In the genomic region with DNA sequence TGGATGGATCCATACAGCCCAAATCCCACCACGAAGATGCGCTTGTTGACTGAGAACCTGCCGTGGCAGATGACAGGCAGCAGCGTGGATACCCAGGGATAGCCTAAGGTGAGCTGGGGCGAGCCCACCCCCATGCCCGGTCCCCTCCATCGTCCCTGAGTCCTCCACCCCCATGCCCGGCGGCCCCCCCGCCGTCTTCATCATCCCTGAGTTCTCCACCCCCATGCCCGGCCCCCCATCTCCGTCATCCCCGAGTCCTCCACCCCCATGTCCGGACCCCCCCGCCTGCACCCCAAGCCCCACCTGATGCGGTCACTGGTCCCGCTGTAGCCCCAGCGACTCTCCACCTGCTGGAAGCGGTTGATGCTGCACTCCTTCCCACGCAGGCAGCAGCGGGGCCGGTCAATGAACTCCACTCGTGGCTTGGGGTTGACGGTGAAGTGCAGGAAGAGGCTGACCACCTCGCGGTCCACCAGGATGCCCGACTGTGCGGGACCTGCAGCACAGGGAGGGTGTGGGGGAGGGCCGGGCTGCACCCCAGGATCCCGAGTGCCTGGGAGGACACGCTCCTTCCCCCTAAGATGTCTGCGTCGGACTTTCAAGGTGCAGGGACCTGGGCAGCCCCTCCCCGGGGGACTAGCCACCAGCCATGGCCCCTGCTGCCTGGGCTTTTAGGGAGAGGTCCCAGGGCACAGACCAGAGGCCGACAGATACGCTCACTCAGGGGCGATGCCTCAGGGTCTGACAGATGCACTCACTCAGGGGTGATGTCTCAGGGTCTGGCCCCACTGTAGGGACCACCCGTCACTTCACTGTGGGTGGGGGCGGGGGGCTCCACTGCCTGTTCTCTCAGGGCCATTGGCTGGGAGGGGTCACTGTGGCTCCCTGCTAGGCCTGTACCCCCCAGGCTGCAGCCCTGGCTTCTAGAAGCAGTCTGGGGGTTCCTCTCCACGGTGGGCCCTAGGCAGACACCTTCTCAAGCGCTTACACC, we compare ENCODE assay signal across 24 cellular contexts. TPM values are rescaled to one million over a fixed set of nuclear protein-coding genes. Genes with fewer than 3 reads are reported as not detected.
DNase-seq lines count a peak whose midpoint lies in the region; ATAC-seq, FAIRE-seq and TF ChIP-seq lines count a peak whose summit lies in the region.
"Had no signal": no experiment of that assay in that cellular context is flagged by ENCODE, and none has a peak within 500 bp of the region (broad histone marks: within the 10 kb centered on the region; RNA-seq: fewer than 3 reads in every experiment).

No MANE protein-coding gene starts in this region.

- H3K9me3 ChIP-seq in GM12878 (replicated peaks; ENCODE audit: control insufficient read depth, insufficient read depth, low read length) (no peaks in the 10 kb centered on the region), HepG2 (ENCODE audit: low read length) (no peaks in the 10 kb centered on the region), colonic mucosa (no peaks in the 10 kb centered on the region)
- H3K9me3 ChIP-seq: esophagus muscularis mucosa, right atrium auricular region had no signal

- no TSS peak for BruUV-seq in GM12878 (replicated peaks; lab: Mats Ljungman, UMichigan)
- no TSS peak for BruUV-seq in HepG2 (replicated peaks; lab: Mats Ljungman, UMichigan)

- SMC1A ChIA-PET in GM12878 (lab: Charles Lee; ENCODE audit: uncharacterized antibody, unreplicated experiment), result no interaction called here

- H3K4me2 ChIP-seq in GM12878 (ENCODE audit: control insufficient read depth, insufficient read depth) (no peak overlapping the region), HepG2 (ENCODE audit: low read depth, low read length) (no peak overlapping the region)

- intact Hi-C loops in GM12878 (cut with micrococcal nuclease; ENCODE audit: unreplicated experiment), result no loop called here
- intact Hi-C loops in HepG2 (cut with micrococcal nuclease; ENCODE audit: unreplicated experiment), result no loop called here
- intact Hi-C loops in colonic mucosa (cut with DNase I), result no loop called here

- no peak for TF ChIP-seq CTCF in GM12878 (IDR thresholded peaks at IDR 0.05 in 2 of 3, conservative IDR thresholded peaks at IDR 0.05 in 1 of 3; ENCODE audit: control insufficient read depth in 2 of 3, extremely low read depth in 1 of 3, insufficient read depth in 1 of 3, low read depth in 3 of 3, low read length in 3 of 3)
- TF ChIP-seq CTCF in HepG2 (CRISPR knock-in tag; IDR thresholded peaks at IDR 0.05), result peak; percentile 18; the same call in 1 of the 2 replicates
- TF ChIP-seq CTCF in colonic mucosa (IDR thresholded peaks at IDR 0.05), result no peak

- H3K27ac Mint-ChIP-seq in stimulated activated naive CD8-positive, alpha-beta T cell treated with anti-CD3 and anti-CD28 coated beads, Interleukin-15, amount 100 ng/mL, for 72 hours, result peak overlapping the region in 1 of 2 donors; percentile 71

- peak; percentile 13 for ATAC-seq in stimulated activated naive CD8-positive, alpha-beta T cell treated with anti-CD3 and anti-CD28 coated beads, Interleukin-15, amount 100 ng/mL, for 72 hours
- ATAC-seq in stimulated activated naive CD8-positive, alpha-beta T cell treated with anti-CD3 and anti-CD28 coated beads, Interleukin-15, Interleukin-2, amounts not matched to agents 100 U/mL and 50 U/mL, for 24 hours, result no peak
- no peak for ATAC-seq in GM12878
- peak; percentile 18 for ATAC-seq in HepG2
- no peak for ATAC-seq in GM19467 (IDR thresholded peaks at IDR 0.05; ENCODE audit: unreplicated experiment)
- ATAC-seq in HG03196 (IDR thresholded peaks at IDR 0.05; ENCODE audit: unreplicated experiment), result no peak

- H3K9me3 Mint-ChIP-seq in stimulated activated naive CD8-positive, alpha-beta T cell treated with anti-CD3 and anti-CD28 coated beads, Interleukin-15, amount 100 ng/mL, for 72 hours, result no peaks in the 10 kb centered on the region
- H3K9me3 Mint-ChIP-seq: activated naive CD8-positive, alpha-beta T cell treated with anti-CD3 and anti-CD28 coated beads for 36 hours; activated T-helper 1 cell treated with anti-CD3 and anti-CD28 coated beads, Interleukin-12 subunit alpha, Interleukin-12 subunit beta, Interleukin-2, Interleukin-4 antibody, amounts not matched to agents 30 ng/mL and 10 ng/mL and 1 ng/mL, durations not matched to agents 14 hours and 24 hours and 36 hours had no signal

- no peaks in the 10 kb centered on the region for H4K20me1 ChIP-seq in GM12878 (ENCODE audit: control insufficient read depth, insufficient read depth)
- H4K20me1 ChIP-seq in HepG2 (ENCODE audit: insufficient read depth, low read length), result no peaks in the 10 kb centered on the region

- H3K36me3 ChIP-seq in GM12878 (ENCODE audit: control insufficient read depth in 2 of 2, insufficient read depth in 2 of 2, low read length in 1 of 2) (peaks cover 0 to 6% of the 10 kb centered on the region in 2 experiments; a peak in 3 of 4 replicates), HepG2 (replicated peaks in 1 of 2; ENCODE audit: control insufficient read depth in 1 of 2, insufficient read depth in 2 of 2, low read length in 2 of 2) (peaks cover 15 to 27% of the 10 kb centered on the region in 2 experiments), colonic mucosa (peaks cover 17% of the 10 kb centered on the region)

- H3K27ac ChIP-seq in GM12878 (ENCODE audit: control insufficient read depth, insufficient read depth), result no peak overlapping the region
- H3K27ac ChIP-seq in HepG2 (ENCODE audit: extremely low read length, insufficient read depth, low read length), result no peak overlapping the region
- no peak overlapping the region for H3K27ac ChIP-seq in colonic mucosa
- H3K27ac ChIP-seq: C4-2B, esophagus muscularis mucosa, right atrium auricular region had no signal

- CTCF ChIA-PET in GM12878 (lab: Yijun Ruan, JAX) (no interaction called here), HepG2 (lab: Yijun Ruan, JAX; ENCODE audit: low intra/inter-chr PET ratio, low total read pairs) (no interaction called here)

- TF ChIP-seq POLR2A in GM12878 (IDR thresholded peaks at IDR 0.05; ENCODE audit: low read depth, low read length), result peak; percentile 50
- 0 out of 4 replicates have a peak, but pooled peaks of 1 of the 2 experiments have one; percentile 16 for TF ChIP-seq POLR2A in HepG2 (IDR thresholded peaks at IDR 0.05; ENCODE audit: insufficient read depth in 1 of 2, low read depth in 2 of 2, low read length in 2 of 2)
- TF ChIP-seq POLR2A in H54 (IDR thresholded peaks at IDR 0.05; ENCODE audit: low read depth, low read length), result no peak

- 87% methylated on average over 26 of the region's 42 CpGs for WGBS in GM12878 (ENCODE audit: insufficient coverage, insufficient replicate concordance, low lambda C conversion rate, missing lambda C conversion rate)
- 91% methylated on average over 28 of the region's 42 CpGs for WGBS in HepG2 (ENCODE audit: low lambda C conversion rate)

- no peaks in the 10 kb centered on the region for H3K27me3 Mint-ChIP-seq in stimulated activated naive CD8-positive, alpha-beta T cell treated with anti-CD3 and anti-CD28 coated beads, Interleukin-15, amount 100 ng/mL, for 72 hours
- H3K27me3 Mint-ChIP-seq: activated naive CD8-positive, alpha-beta T cell treated with anti-CD3 and anti-CD28 coated beads for 36 hours had no signal

- FAIRE-seq in GM12878 (lab: Jason Lieb, UNC) (no peak), HepG2 (lab: Jason Lieb, UNC) (no peak), H54 (lab: Jason Lieb, UNC) (no peak)
- FAIRE-seq: urothelium cell line had no signal

- no peaks in the 10 kb centered on the region for H3K79me2 ChIP-seq in GM12878 (ENCODE audit: control insufficient read depth, insufficient read depth, low read length)
- H3K79me2 ChIP-seq in HepG2 (ENCODE audit: insufficient read depth, low read length), result no peaks in the 10 kb centered on the region

- H2AFZ ChIP-seq in GM12878 (ENCODE audit: control insufficient read depth, low read depth, low read length) (no peak overlapping the region), HepG2 (ENCODE audit: low read length) (no peak overlapping the region)

- no peak overlapping the region for H3K9ac ChIP-seq in GM12878 (ENCODE audit: control insufficient read depth, insufficient read depth, low read length)
- no peak overlapping the region for H3K9ac ChIP-seq in HepG2 (ENCODE audit: insufficient read depth, low read depth, low read length)
- no peak overlapping the region for H3K9ac ChIP-seq in colonic mucosa (ENCODE audit: low read depth in 2 of 2, low read length in 2 of 2)

- H3K27me3 ChIP-seq in GM12878 (replicated peaks in 1 of 2; ENCODE audit: control insufficient read depth in 2 of 2, insufficient read depth in 2 of 2, low read length in 1 of 2) (no peaks in the 10 kb centered on the region), HepG2 (ENCODE audit: control insufficient read depth in 1 of 2, insufficient read depth in 2 of 2, low read length in 2 of 2) (no peaks in the 10 kb centered on the region), colonic mucosa (no peaks in the 10 kb centered on the region)
- H3K27me3 ChIP-seq: esophagus muscularis mucosa, right atrium auricular region had no signal

- H3K4me1 Mint-ChIP-seq in stimulated activated naive CD8-positive, alpha-beta T cell treated with anti-CD3 and anti-CD28 coated beads, Interleukin-15, amount 100 ng/mL, for 72 hours, result peaks cover 5% of the 10 kb centered on the region
- H3K4me1 Mint-ChIP-seq: activated naive CD8-positive, alpha-beta T cell treated with anti-CD3 and anti-CD28 coated beads for 36 hours had no signal

- no peak for DNase-seq in stimulated activated naive CD8-positive, alpha-beta T cell treated with anti-CD3 and anti-CD28 coated beads, Interleukin-15, amount 100 ng/mL, for 72 hours
- no peak for DNase-seq in stimulated activated naive CD8-positive, alpha-beta T cell treated with anti-CD3 and anti-CD28 coated beads, Interleukin-15, Interleukin-2, amounts not matched to agents 100 U/mL and 50 U/mL, for 24 hours
- no peak for DNase-seq in GM12878 (ENCODE audit: low read depth, low spot score)
- no peak for DNase-seq in HepG2 (ENCODE audit: low spot score)
- no peak for DNase-seq in H54 (ENCODE audit: insufficient read length, low spot score)
- DNase-seq in colonic mucosa, result no peak
- DNase-seq: activated CD4-positive, alpha-beta T cell treated with anti-CD3 and anti-CD28 coated beads for 1 hour; activated naive CD8-positive, alpha-beta T cell treated with anti-CD3 and anti-CD28 coated beads for 36 hours; Calu3; effector CD8-positive, alpha-beta T cell; GOT3; islet precursor cell; KG1; mammary epithelial cell; NCI-H1048; NCI-H1930; SHP77 treated with DMSO at 0.1 percent for 48 hours had no signal

- no peak overlapping the region for H3K4me3 Mint-ChIP-seq in stimulated activated naive CD8-positive, alpha-beta T cell treated with anti-CD3 and anti-CD28 coated beads, Interleukin-15, amount 100 ng/mL, for 72 hours
- H3K4me3 Mint-ChIP-seq: activated naive CD8-positive, alpha-beta T cell treated with anti-CD3 and anti-CD28 coated beads for 36 hours; activated T-helper 1 cell treated with anti-CD3 and anti-CD28 coated beads, Interleukin-12 subunit alpha, Interleukin-12 subunit beta, Interleukin-2, Interleukin-4 antibody, amounts not matched to agents 30 ng/mL and 10 ng/mL and 1 ng/mL, durations not matched to agents 14 hours and 24 hours and 36 hours had no signal

- TF ChIP-seq EP300 in GM12878 (IDR thresholded peaks at IDR 0.05; ENCODE audit: borderline replicate concordance in 1 of 2, control insufficient read depth in 1 of 2, low read depth in 2 of 2, low read length in 2 of 2) (no peak), HepG2 (IDR thresholded peaks at IDR 0.05; ENCODE audit: low read depth in 2 of 2, low read length in 2 of 2) (no peak), HepG2 (CRISPR knock-in tag; IDR thresholded peaks at IDR 0.05; ENCODE audit: borderline replicate concordance) (no peak)

- POLR2A ChIA-PET in GM12878 (lab: Charles Lee) (no interaction called here), HepG2 (lab: Yijun Ruan, JAX) (no interaction called here)

- RAD21 ChIA-PET in GM12878 (lab: Charles Lee; ENCODE audit: unreplicated experiment), result no interaction called here

- in situ Hi-C loops in GM12878 (cut with MboI), result no loop called here
- in situ Hi-C loops in HepG2 (cut with HindIII; ENCODE audit: extremely low pct_ligation_motif_present, low pct_unique_long_range_greater_than_20kb), result no loop called here

- H3K4me3 ChIP-seq in GM12878 (no peak overlapping the region), HepG2 (replicated peaks in 1 of 3; ENCODE audit: insufficient read depth in 1 of 3, low read depth in 2 of 3, low read length in 3 of 3) (no peak overlapping the region), colonic mucosa (no peak overlapping the region)
- H3K4me3 ChIP-seq: esophagus muscularis mucosa, right atrium auricular region had no signal

- H3K4me1 ChIP-seq in GM12878 (ENCODE audit: control insufficient read depth, insufficient read depth, low read length), result no peaks in the 10 kb centered on the region
- no peaks in the 10 kb centered on the region for H3K4me1 ChIP-seq in HepG2 (ENCODE audit: insufficient read depth, low read length)
- no peaks in the 10 kb centered on the region for H3K4me1 ChIP-seq in colonic mucosa
- H3K4me1 ChIP-seq: esophagus muscularis mucosa, right atrium auricular region had no signal

- TF ChIP-seq RAD21 in GM12878 (IDR thresholded peaks at IDR 0.05; ENCODE audit: insufficient read depth, low read depth, low read length), result no peak
- no peak for TF ChIP-seq RAD21 in HepG2 (CRISPR knock-in tag; IDR thresholded peaks at IDR 0.05)

RNA-seq across cellular contexts. Expression of a gene that starts 28.0 kb away (rescaled TPM):
- total RNA-seq in GM12878 (2013; cell fraction: nucleolus; rRNA removed), result 28.6 and 36.5 TPM in 2 replicates
- total RNA-seq in GM12878 (2014; rRNA removed) (18.3 and 19.9 TPM in 2 replicates), GM12878 (2014; rRNA removed; fragmentation: Illumina TruSeq; extraction: Trizol) (8.2 and 10.6 TPM in 2 replicates), GM12878 (2021) (62.2 and 66.2 TPM in 2 replicates), HepG2 (2016; rRNA removed; fragmentation: Illumina TruSeq; extraction: Trizol) (28.1 and 30.9 TPM in 2 replicates), colonic mucosa (10 to 100 TPM; 74.5 to 81.5 TPM)
- polyA plus RNA-seq in GM12878 (2011; ENCODE audit: low read depth), result 14.1 TPM
- polyA plus RNA-seq in GM12878 (2011; rRNA removed) (8.8 and 18.6 TPM in 2 replicates), GM12878 (2014; fragmentation: Illumina TruSeq; extraction: Trizol) (3.2 and 10.1 TPM in 2 replicates), GM12878 (2014; fragmentation: Nextera tagmentation; extraction: Ambion mirVana) (under 1 TPM; 0.13 to 0.37 TPM), GM12878 (2014; rRNA removed) (45.4 and 50.9 TPM in 2 replicates), GM12878 (2016; fragmentation: Nextera tagmentation; extraction: Ambion mirVana) (1 to 10 TPM; 4.5 to 5.5 TPM), HepG2 (2011; rRNA removed) (45.3 and 45.6 TPM in 2 replicates)
- polyA plus RNA-seq in GM12878 (2011; cell fraction: cytosol; rRNA removed), result 17.6 and 23.3 TPM in 2 replicates
- 31.2 and 32.5 TPM in 2 replicates for polyA plus RNA-seq in GM12878 (2011; cell fraction: nucleus; rRNA removed)
- 56.8 and 72.7 TPM in 2 replicates for polyA plus RNA-seq in GM12878 (2012)
- polyA minus RNA-seq in GM12878 (2011; rRNA and poly(A)+ RNA removed), result 7.7 and 16.5 TPM in 2 replicates
- polyA minus RNA-seq in GM12878 (2011; cell fraction: cytosol; rRNA and poly(A)+ RNA removed), result 16.2 TPM in 2 replicates
- 5.9 and 13.0 TPM in 2 replicates for polyA minus RNA-seq in GM12878 (2011; cell fraction: nucleus; rRNA and poly(A)+ RNA removed)
- total RNA-seq in HepG2 (2016; cell fraction: cytosol; rRNA removed; fragmentation: Illumina TruSeq; extraction: Trizol; ENCODE audit: low read depth), result 33.3 and 38.0 TPM in 2 replicates
- total RNA-seq in HepG2 (2016; cell fraction: insoluble cytoplasmic fraction; rRNA removed; fragmentation: Illumina TruSeq; extraction: Trizol), result 26.7 and 27.1 TPM in 2 replicates
- 73.7 and 74.9 TPM in 2 replicates for total RNA-seq in HepG2 (2016; cell fraction: membrane; rRNA removed; fragmentation: Illumina TruSeq; extraction: Trizol)
- 18.7 and 18.8 TPM in 2 replicates for total RNA-seq in HepG2 (2016; cell fraction: nucleus; rRNA removed; fragmentation: Illumina TruSeq; extraction: Trizol)
- polyA plus RNA-seq in HepG2 (2011; cell fraction: cytosol; rRNA removed), result 23.9 and 43.2 TPM in 2 replicates
- polyA plus RNA-seq in HepG2 (2011; cell fraction: nucleus; rRNA removed), result 43.1 and 48.6 TPM in 2 replicates
- polyA plus RNA-seq in HepG2 (2012), result 46.5 and 49.0 TPM in 2 replicates
- 74.0 and 79.4 TPM in 2 replicates for polyA plus RNA-seq in HepG2 (2016; cell fraction: cytosol; fragmentation: Illumina TruSeq; extraction: Trizol; ENCODE audit: low read depth)
- 39.4 and 51.6 TPM in 2 replicates for polyA plus RNA-seq in HepG2 (2016; cell fraction: insoluble cytoplasmic fraction; fragmentation: Illumina TruSeq; extraction: Trizol; ENCODE audit: low read depth)
- 106 and 123 TPM in 2 replicates for polyA plus RNA-seq in HepG2 (2016; cell fraction: membrane; fragmentation: Illumina TruSeq; extraction: Trizol; ENCODE audit: low read depth)
- polyA plus RNA-seq in HepG2 (2016; cell fraction: nucleus; fragmentation: Illumina TruSeq; extraction: Trizol; ENCODE audit: insufficient read depth, low read depth), result 43.6 and 45.5 TPM in 2 replicates
- polyA minus RNA-seq in HepG2 (2011; rRNA and poly(A)+ RNA removed; ENCODE audit: low replicate concordance), result 32.8 and 55.6 TPM in 2 replicates
- polyA minus RNA-seq in HepG2 (2011; cell fraction: cytosol; rRNA and poly(A)+ RNA removed), result 39.1 and 43.2 TPM in 2 replicates
- polyA minus RNA-seq in HepG2 (2011; cell fraction: nucleus; rRNA and poly(A)+ RNA removed), result 10.3 and 12.1 TPM in 2 replicates

RNA-seq across cellular contexts. Expression of a gene that starts 46.5 kb away (rescaled TPM):
- total RNA-seq in GM12878 (2013; cell fraction: nucleolus; rRNA removed), result 158 and 167 TPM in 2 replicates
- total RNA-seq in GM12878 (2014; rRNA removed) (78.9 and 79.6 TPM in 2 replicates), GM12878 (2014; rRNA removed; fragmentation: Illumina TruSeq; extraction: Trizol) (24.6 and 32.5 TPM in 2 replicates), GM12878 (2021) (67.3 and 71.3 TPM in 2 replicates), HepG2 (2016; rRNA removed; fragmentation: Illumina TruSeq; extraction: Trizol) (29.7 and 53.8 TPM in 2 replicates), colonic mucosa (10 to 100 TPM; 55.3 to 61.0 TPM)
- polyA plus RNA-seq in GM12878 (2011; ENCODE audit: low read depth), result 12.9 TPM
- polyA plus RNA-seq in GM12878 (2011; rRNA removed) (25.2 and 54.1 TPM in 2 replicates), GM12878 (2014; fragmentation: Illumina TruSeq; extraction: Trizol) (3.1 and 17.5 TPM in 2 replicates), GM12878 (2014; fragmentation: Nextera tagmentation; extraction: Ambion mirVana) (under 1 TPM; 0.64 to 0.84 TPM), GM12878 (2014; rRNA removed) (107 and 109 TPM in 2 replicates), GM12878 (2016; fragmentation: Nextera tagmentation; extraction: Ambion mirVana) (1 to 10 TPM; 4.6 to 5.6 TPM), HepG2 (2011; rRNA removed) (72.5 and 88.4 TPM in 2 replicates)
- polyA plus RNA-seq in GM12878 (2011; cell fraction: cytosol; rRNA removed), result 62.5 and 117 TPM in 2 replicates
- polyA plus RNA-seq in GM12878 (2011; cell fraction: nucleus; rRNA removed), result 467 and 499 TPM in 2 replicates
- polyA plus RNA-seq in GM12878 (2012), result 55.3 and 64.5 TPM in 2 replicates
- polyA minus RNA-seq in GM12878 (2011; rRNA and poly(A)+ RNA removed), result 31.1 and 54.8 TPM in 2 replicates
- polyA minus RNA-seq in GM12878 (2011; cell fraction: cytosol; rRNA and poly(A)+ RNA removed), result 25.0 and 31.3 TPM in 2 replicates
- polyA minus RNA-seq in GM12878 (2011; cell fraction: nucleus; rRNA and poly(A)+ RNA removed), result 30.7 and 54.0 TPM in 2 replicates
- 40.6 and 41.0 TPM in 2 replicates for total RNA-seq in HepG2 (2016; cell fraction: cytosol; rRNA removed; fragmentation: Illumina TruSeq; extraction: Trizol; ENCODE audit: low read depth)
- total RNA-seq in HepG2 (2016; cell fraction: insoluble cytoplasmic fraction; rRNA removed; fragmentation: Illumina TruSeq; extraction: Trizol), result 26.8 and 56.3 TPM in 2 replicates
- total RNA-seq in HepG2 (2016; cell fraction: membrane; rRNA removed; fragmentation: Illumina TruSeq; extraction: Trizol), result 85.2 and 87.4 TPM in 2 replicates
- total RNA-seq in HepG2 (2016; cell fraction: nucleus; rRNA removed; fragmentation: Illumina TruSeq; extraction: Trizol), result 39.2 and 46.8 TPM in 2 replicates
- 33.8 and 56.1 TPM in 2 replicates for polyA plus RNA-seq in HepG2 (2011; cell fraction: cytosol; rRNA removed)
- polyA plus RNA-seq in HepG2 (2011; cell fraction: nucleus; rRNA removed), result 380 and 522 TPM in 2 replicates
- polyA plus RNA-seq in HepG2 (2012), result 38.6 and 40.4 TPM in 2 replicates
- polyA plus RNA-seq in HepG2 (2016; cell fraction: cytosol; fragmentation: Illumina TruSeq; extraction: Trizol; ENCODE audit: low read depth), result 39.6 and 47.2 TPM in 2 replicates
- 36.1 and 45.7 TPM in 2 replicates for polyA plus RNA-seq in HepG2 (2016; cell fraction: insoluble cytoplasmic fraction; fragmentation: Illumina TruSeq; extraction: Trizol; ENCODE audit: low read depth)
- polyA plus RNA-seq in HepG2 (2016; cell fraction: membrane; fragmentation: Illumina TruSeq; extraction: Trizol; ENCODE audit: low read depth), result 79.1 and 81.2 TPM in 2 replicates
- polyA plus RNA-seq in HepG2 (2016; cell fraction: nucleus; fragmentation: Illumina TruSeq; extraction: Trizol; ENCODE audit: insufficient read depth, low read depth), result 157 TPM in 2 replicates
- 51.2 and 83.6 TPM in 2 replicates for polyA minus RNA-seq in HepG2 (2011; rRNA and poly(A)+ RNA removed; ENCODE audit: low replicate concordance)
- 23.6 and 25.2 TPM in 2 replicates for polyA minus RNA-seq in HepG2 (2011; cell fraction: cytosol; rRNA and poly(A)+ RNA removed)
- 18.2 and 21.2 TPM in 2 replicates for polyA minus RNA-seq in HepG2 (2011; cell fraction: nucleus; rRNA and poly(A)+ RNA removed)

Comparison
In these comparisons a context has a peak if more than half of its experiments do, and no peak if none do; other contexts are left out.
1. ATAC-seq: peak in stimulated activated naive CD8-positive, alpha-beta T cell treated with anti-CD3 and anti-CD28 coated beads, Interleukin-15, amount 100 ng/mL, for 72 hours (single experiment) and HepG2 (single experiment); none in stimulated activated naive CD8-positive, alpha-beta T cell treated with anti-CD3 and anti-CD28 coated beads, Interleukin-15, Interleukin-2, amounts not matched to agents 100 U/mL and 50 U/mL, for 24 hours (single experiment), GM12878 (single experiment), GM19467 (single experiment) and HG03196 (single experiment).